ENCODE assay signal across 16 cellular contexts in the genomic region with DNA sequence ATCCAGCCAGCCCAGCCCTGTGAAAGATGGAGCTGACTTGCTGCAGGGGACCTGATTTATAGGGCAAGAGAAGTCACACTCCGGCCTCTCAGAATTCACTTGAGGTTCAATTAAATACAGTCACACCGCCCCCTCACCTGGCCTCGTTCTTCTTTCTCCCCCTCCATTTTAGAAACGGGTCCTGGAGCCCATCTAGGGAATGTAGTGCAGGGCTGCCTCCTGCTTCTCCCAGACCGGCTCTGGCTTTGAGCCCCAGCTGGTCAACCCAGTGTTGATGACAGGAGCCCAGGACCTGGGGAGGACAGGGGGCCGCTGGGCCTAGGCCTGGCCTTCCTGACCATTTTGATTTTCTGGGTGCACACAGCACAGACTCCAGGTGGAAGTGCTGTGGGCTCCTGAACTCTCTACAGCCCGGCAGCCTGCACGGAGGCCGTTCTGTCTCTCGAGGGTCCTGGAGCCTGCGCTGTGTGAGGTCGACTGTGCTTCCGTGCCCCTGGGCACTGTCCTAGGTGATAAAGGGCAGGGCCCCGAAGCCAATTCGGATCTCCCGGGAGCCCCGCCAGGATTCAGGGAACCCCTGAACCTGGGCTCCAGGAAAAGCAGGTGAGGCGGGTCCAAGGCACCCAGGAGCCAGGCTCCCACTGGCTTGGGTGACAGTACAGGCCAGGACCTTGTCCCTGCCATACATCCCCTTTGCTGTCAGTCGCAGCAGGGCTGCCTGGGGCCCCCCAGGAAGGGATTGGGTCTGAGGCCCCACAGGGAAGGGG. TPM values are rescaled to one million over a fixed set of nuclear protein-coding genes. Genes with fewer than 3 reads are reported as not detected.
DNase-seq lines count a peak whose midpoint lies in the region; ATAC-seq and TF ChIP-seq lines count a peak whose summit lies in the region.
"Had no signal": no experiment of that assay in that cellular context is flagged by ENCODE, and none has a peak within 500 bp of the region (broad histone marks: within the 10 kb centered on the region; RNA-seq: fewer than 3 reads in every experiment).

No MANE protein-coding gene starts in this region.

- H3K36me3 Mint-ChIP-seq in central memory CD8-positive, alpha-beta T cell (ENCODE audit: insufficient read depth) = no peaks in the 10 kb centered on the region
- peaks cover 16 to 28% of the 10 kb centered on the region in 2 donors for H3K36me3 Mint-ChIP-seq in CD14-positive monocyte
- H3K36me3 Mint-ChIP-seq: activated naive CD4-positive, alpha-beta T cell treated with anti-CD3 and anti-CD28 coated beads, Interleukin-2, amount 10 ng/mL, durations not matched to agents 7 days and 5 days had no signal

- no peak for TF ChIP-seq CTCF in CD14-positive monocyte (IDR thresholded peaks at IDR 0.05)
- no peak for TF ChIP-seq CTCF in esophagus squamous epithelium (IDR thresholded peaks at IDR 0.05)

- H3K4me1 ChIP-seq in esophagus squamous epithelium = no peaks in the 10 kb centered on the region

- peaks cover 6% of the 10 kb centered on the region for H3K27me3 Mint-ChIP-seq in central memory CD8-positive, alpha-beta T cell
- peaks cover 0 to 2% (median 2%) of the 10 kb centered on the region in 3 donors for H3K27me3 Mint-ChIP-seq in CD14-positive monocyte (ENCODE audit: low read depth in 3 of 3)
- H3K27me3 Mint-ChIP-seq: activated naive CD4-positive, alpha-beta T cell treated with anti-CD3 and anti-CD28 coated beads, Interleukin-2, amount 10 ng/mL, durations not matched to agents 7 days and 5 days had no signal

- no peaks in the 10 kb centered on the region for H3K4me1 Mint-ChIP-seq in central memory CD8-positive, alpha-beta T cell
- no peaks in the 10 kb centered on the region for H3K4me1 Mint-ChIP-seq in CD14-positive monocyte
- H3K4me1 Mint-ChIP-seq: activated naive CD4-positive, alpha-beta T cell treated with anti-CD3 and anti-CD28 coated beads, Interleukin-2, amount 10 ng/mL, durations not matched to agents 7 days and 5 days had no signal

- intact Hi-C loops in CD14-positive monocyte (cut with micrococcal nuclease) (no loop called here), esophagus squamous epithelium (cut with DNase I) (no loop called here)

- peaks cover 0 to 9% (median 0%) of the 10 kb centered on the region in 4 donors for H3K27me3 ChIP-seq in esophagus squamous epithelium

- H3K9me3 ChIP-seq in esophagus squamous epithelium = no peaks in the 10 kb centered on the region

- WGBS in esophagus squamous epithelium, 2 donors = 66 to 68% methylated on average over 3 to 6 of the region's 19 CpGs

- no peaks in the 10 kb centered on the region for H3K9me3 Mint-ChIP-seq in central memory CD8-positive, alpha-beta T cell
- peaks cover 0 to 2% (median 0%) of the 10 kb centered on the region in 7 donors for H3K9me3 Mint-ChIP-seq in CD14-positive monocyte
- H3K9me3 Mint-ChIP-seq: activated B cell treated with CpG ODN at 0.5 μM for 24 hours; activated naive CD4-positive, alpha-beta T cell treated with anti-CD3 and anti-CD28 coated beads, Interleukin-2, amount 10 ng/mL, durations not matched to agents 7 days and 5 days; CD4-positive, alpha-beta T cell had no signal

- no peak overlapping the region for H3K27ac ChIP-seq in esophagus squamous epithelium

- no peak for TF ChIP-seq POLR2A in esophagus squamous epithelium (IDR thresholded peaks at IDR 0.05)

- no peak overlapping the region for H3K4me3 Mint-ChIP-seq in central memory CD8-positive, alpha-beta T cell
- H3K4me3 Mint-ChIP-seq in CD14-positive monocyte = no peak overlapping the region
- H3K4me3 Mint-ChIP-seq: activated B cell treated with CpG ODN at 0.5 μM for 24 hours; activated naive CD4-positive, alpha-beta T cell treated with anti-CD3 and anti-CD28 coated beads, Interleukin-2, amount 10 ng/mL, durations not matched to agents 7 days and 5 days; CD4-positive, alpha-beta T cell had no signal

- peaks cover 0 to 34% (median 0%) of the 10 kb centered on the region in 3 donors for H3K36me3 ChIP-seq in esophagus squamous epithelium

- DNase-seq in stimulated activated CD4-positive, alpha-beta T cell treated with anti-CD3 and anti-CD28 coated beads, Interleukin-4, amount 100 ng/mL, for 24 hours = peak; percentile 2
- DNase-seq in stimulated activated CD4-positive, alpha-beta T cell treated with anti-CD3 and anti-CD28 coated beads, Interleukin-4, amount 100 ng/mL, for 4 hours = no peak
- peak; percentile 6 to 7 for DNase-seq in central memory CD8-positive, alpha-beta T cell (ENCODE audit: low spot score in 2 of 2)
- DNase-seq in mesenteric fat pad (ENCODE audit: low spot score) (peak; percentile 69), CD14-positive monocyte (ENCODE audit: low spot score) (no peak), NCI-H2029 (lab: John Stamatoyannopoulos, UW) (no peak), esophagus squamous epithelium (lab: John Stamatoyannopoulos, UW) (no peak)
- DNase-seq: activated naive CD4-positive, alpha-beta T cell treated with anti-CD3 and anti-CD28 coated beads, Interleukin-2, amount 10 ng/mL, durations not matched to agents 7 days and 5 days; central memory CD4-positive, alpha-beta T cell; GDM1; midbrain; NCI-H1930 had no signal

- no peak overlapping the region for H3K4me3 ChIP-seq in esophagus squamous epithelium

- H3K27ac Mint-ChIP-seq in central memory CD8-positive, alpha-beta T cell (ENCODE audit: low read depth) = no peak overlapping the region
- no peak overlapping the region for H3K27ac Mint-ChIP-seq in CD14-positive monocyte
- H3K27ac Mint-ChIP-seq: activated B cell treated with CpG ODN at 0.5 μM for 24 hours; activated naive CD4-positive, alpha-beta T cell treated with anti-CD3 and anti-CD28 coated beads, Interleukin-2, amount 10 ng/mL, durations not matched to agents 7 days and 5 days; CD4-positive, alpha-beta T cell had no signal

- no peak for ATAC-seq in central memory CD8-positive, alpha-beta T cell (replicated peaks; ENCODE audit: extremely low read depth, poor library complexity, severe bottlenecking)
- no peak for ATAC-seq in GM19035 (IDR thresholded peaks at IDR 0.05; ENCODE audit: unreplicated experiment)
- ATAC-seq: esophagus mucosa had no signal

RNA-seq across cellular contexts. Expression of a gene that starts 23.3 kb away (rescaled TPM):
- total RNA-seq in mesenteric fat pad (42.3 TPM), esophagus squamous epithelium (10 to 100 TPM; 16.7 to 36.0 (median 21.0) TPM)
- 10 to 100 TPM; 37.6 to 39.6 TPM for polyA plus RNA-seq in CD14-positive monocyte

Comparison
In these comparisons a context has a peak if more than half of its experiments do, and no peak if none do; other contexts are left out.
1. DNase-seq: peak in stimulated activated CD4-positive, alpha-beta T cell treated with anti-CD3 and anti-CD28 coated beads, Interleukin-4, amount 100 ng/mL, for 24 hours (single experiment), central memory CD8-positive, alpha-beta T cell (2 of 2) and mesenteric fat pad (single experiment); none in stimulated activated CD4-positive, alpha-beta T cell treated with anti-CD3 and anti-CD28 coated beads, Interleukin-4, amount 100 ng/mL, for 4 hours (0 of 2), CD14-positive monocyte (single experiment), NCI-H2029 (single experiment) and esophagus squamous epithelium (single experiment).